In the genomic region with DNA sequence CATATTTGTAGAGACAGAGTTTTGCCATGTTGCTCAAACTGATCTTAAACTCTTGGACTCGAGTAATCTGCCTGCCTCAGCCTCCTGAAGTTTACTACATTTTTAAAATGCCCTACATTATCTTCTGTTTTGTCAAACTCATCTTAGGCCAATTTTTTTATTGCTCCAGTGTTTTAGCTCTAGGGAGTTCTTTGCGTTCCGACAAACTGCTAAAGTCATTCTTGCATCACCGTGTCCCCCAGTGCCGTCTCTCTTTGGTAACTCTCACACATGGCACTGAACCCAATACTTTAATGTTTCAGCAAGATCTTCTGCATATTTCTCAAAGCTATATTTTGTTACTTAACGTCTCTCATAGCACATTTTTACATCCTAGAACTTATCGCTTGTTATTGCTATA, we compare ENCODE assay signal across 6 cellular contexts.
"Had no signal": no experiment of that assay in that cellular context is flagged by ENCODE, and none has a peak within 500 bp of the region (broad histone marks: within the 10 kb centered on the region; RNA-seq: fewer than 3 reads in every experiment).

No MANE protein-coding gene starts in this region.

- H3K36me3 ChIP-seq: HAP-1 had no signal

- DNase-seq: GOT3, H7, HFFc6 had no signal

- H3K9me3 ChIP-seq: HAP-1 had no signal

- H3K4me3 Mint-ChIP-seq: HFFc6 had no signal

- H3K27ac Mint-ChIP-seq: HFFc6 had no signal

- H3K4me1 ChIP-seq: HAP-1 had no signal

- H3K9me3 Mint-ChIP-seq: HFFc6 had no signal

- ATAC-seq: HCT116, K562 had no signal

- H3K4me3 ChIP-seq: HAP-1, K562 had no signal
